10 cellular contexts compared by ENCODE assay signal in the genomic region with DNA sequence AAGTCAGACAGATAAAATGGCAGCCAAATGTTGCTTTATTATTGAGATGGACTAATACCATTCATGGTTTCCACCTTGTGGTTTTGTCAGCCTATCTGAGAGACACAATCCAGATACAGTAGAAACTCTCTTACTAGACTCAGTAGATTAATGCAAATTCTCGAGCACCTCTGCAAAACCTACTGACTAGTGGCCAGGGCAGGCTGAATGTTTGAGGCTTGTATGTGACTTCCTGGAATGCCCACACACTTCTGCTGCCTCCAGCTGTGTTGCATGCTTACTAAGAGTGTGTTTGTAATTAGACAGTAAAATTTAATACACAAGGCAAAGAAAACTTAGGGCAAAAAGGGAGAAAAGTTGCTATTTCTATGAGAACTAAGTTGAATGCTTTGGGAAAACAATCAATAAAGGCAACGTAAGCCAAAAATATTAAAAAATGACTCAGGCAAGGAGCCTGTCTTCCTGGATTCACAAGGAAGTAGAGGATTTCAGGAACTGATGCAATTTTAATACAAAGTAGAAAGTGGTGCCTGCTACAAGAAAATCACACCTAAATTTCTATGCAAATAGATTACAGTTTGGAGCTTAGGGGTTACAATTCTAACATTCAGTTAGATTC. TPM values are rescaled to one million over a fixed set of nuclear protein-coding genes. Genes with fewer than 3 reads are reported as not detected.
DNase-seq lines count a peak whose midpoint lies in the region; ATAC-seq, FAIRE-seq and TF ChIP-seq lines count a peak whose summit lies in the region.
"Had no signal": no experiment of that assay in that cellular context is flagged by ENCODE, and none has a peak within 500 bp of the region (broad histone marks: within the 10 kb centered on the region; RNA-seq: fewer than 3 reads in every experiment).

No MANE protein-coding gene starts in this region.

- H3K4me3 ChIP-seq in astrocyte (ENCODE audit: insufficient read depth, low read depth, low read length), result no peak overlapping the region
- no peak overlapping the region for H3K4me3 ChIP-seq in kidney (ENCODE audit: low read length in 2 of 2)

- FAIRE-seq in astrocyte (lab: Jason Lieb, UNC) (no peak), kidney (lab: Jason Lieb, UNC) (no peak)
- FAIRE-seq: G401.6 had no signal

- peak overlapping the region; percentile 21 for H3K4me3 Mint-ChIP-seq in Calu3 (ENCODE audit: low read depth, unreplicated experiment)
- H3K4me3 Mint-ChIP-seq in astrocyte (ENCODE audit: unreplicated experiment), result no peak overlapping the region

- H3K36me3 ChIP-seq in astrocyte (ENCODE audit: insufficient read depth, low read length) (no peaks in the 10 kb centered on the region), kidney (ENCODE audit: control insufficient read depth in 1 of 2, insufficient read depth in 2 of 2, low read length in 2 of 2) (no peaks in the 10 kb centered on the region)

- no peak overlapping the region for H2AFZ ChIP-seq in astrocyte (ENCODE audit: low read depth, low read length)

- H3K27me3 ChIP-seq in astrocyte (ENCODE audit: insufficient read depth, low read length), result no peaks in the 10 kb centered on the region

- intact Hi-C loops in Calu3 (cut with micrococcal nuclease; ENCODE audit: unreplicated experiment), result no loop called here
- intact Hi-C loops in kidney (cut with DNase I), result no loop called here

- H3K36me3 Mint-ChIP-seq in Calu3 (ENCODE audit: insufficient read depth, unreplicated experiment), result peaks cover 13% of the 10 kb centered on the region
- H3K36me3 Mint-ChIP-seq in astrocyte (ENCODE audit: low read depth, unreplicated experiment), result no peaks in the 10 kb centered on the region

- H3K79me2 ChIP-seq in astrocyte (ENCODE audit: insufficient read depth, low read length), result no peaks in the 10 kb centered on the region

- H3K4me2 ChIP-seq in astrocyte (ENCODE audit: low read length), result peak overlapping the region; percentile 11

- H3K4me1 Mint-ChIP-seq in Calu3 (ENCODE audit: low read depth, unreplicated experiment) (peaks cover 45% of the 10 kb centered on the region), astrocyte (ENCODE audit: low read depth, unreplicated experiment) (peaks cover 12% of the 10 kb centered on the region)

- CTCF ChIA-PET in Calu3 (lab: Charles Lee), result interaction anchor here (1.4 to 2.8 kb wide), 2 partner anchors 12 to 101 kb away, joined by 4 to 21 read pairs; no protein-coding TSS in a partner anchor

- ATAC-seq in GM19438 (IDR thresholded peaks at IDR 0.05; ENCODE audit: low read depth, unreplicated experiment) (peak; percentile 64), HG03135 (IDR thresholded peaks at IDR 0.05; ENCODE audit: unreplicated experiment) (peak; percentile 83)

- no peaks in the 10 kb centered on the region for H3K9me3 Mint-ChIP-seq in Calu3 (ENCODE audit: low read depth, unreplicated experiment)
- H3K9me3 Mint-ChIP-seq in astrocyte (ENCODE audit: unreplicated experiment), result peaks cover 2% of the 10 kb centered on the region

- H3K27ac ChIP-seq in astrocyte (ENCODE audit: low read depth, low read length) (no peak overlapping the region), kidney (ENCODE audit: low read depth in 2 of 2, low read length in 2 of 2) (no peak overlapping the region)

- TF ChIP-seq CTCF in Calu3 (IDR thresholded peaks at IDR 0.05; ENCODE audit: unreplicated experiment) (no peak), astrocyte (IDR thresholded peaks at IDR 0.05; ENCODE audit: insufficient read depth, low read depth, low read length) (no peak), kidney (IDR thresholded peaks at IDR 0.05; ENCODE audit: borderline replicate concordance, extremely low read depth, insufficient read depth) (no peak)

- DNase-seq in Calu3 (peak; percentile 22), astrocyte (ENCODE audit: low read depth) (peak; percentile 64), COLO829 (ENCODE audit: low spot score) (no peak), NCI-H2107 treated with DMSO at 0.1 percent for 48 hours (lab: John Stamatoyannopoulos, UW; ENCODE audit: unreplicated experiment) (no peak), kidney (no peak), cerebellar cortex (ENCODE audit: low spot score) (no peak)
- DNase-seq: central memory CD4-positive, alpha-beta T cell had no signal

- H3K27me3 Mint-ChIP-seq in Calu3 (ENCODE audit: unreplicated experiment) (no peaks in the 10 kb centered on the region), astrocyte (ENCODE audit: low read depth, unreplicated experiment) (no peaks in the 10 kb centered on the region)

- H3K4me1 ChIP-seq in astrocyte (ENCODE audit: insufficient read depth, low read length) (no peaks in the 10 kb centered on the region), kidney (ENCODE audit: control insufficient read depth in 1 of 2, insufficient read depth in 1 of 2, low read depth in 1 of 2, low read length in 2 of 2) (no peaks in the 10 kb centered on the region)

- no peak overlapping the region for H3K9ac ChIP-seq in astrocyte (ENCODE audit: low read length)
- no peak overlapping the region for H3K9ac ChIP-seq in kidney (ENCODE audit: low read length in 2 of 2)

- no peaks in the 10 kb centered on the region for H3K9me3 ChIP-seq in astrocyte (ENCODE audit: insufficient read depth, low read depth, low read length)
- no peaks in the 10 kb centered on the region for H3K9me3 ChIP-seq in kidney (ENCODE audit: control insufficient read depth in 1 of 2, low read length in 2 of 2)

- no TSS peak for BruUV-seq in Calu3 (replicated peaks; lab: Mats Ljungman, UMichigan)

- no peaks in the 10 kb centered on the region for H4K20me1 ChIP-seq in astrocyte (ENCODE audit: insufficient read depth, low read length)

- peak overlapping the region; percentile 95 for H3K27ac Mint-ChIP-seq in Calu3 (ENCODE audit: unreplicated experiment)
- peak overlapping the region; percentile 87 for H3K27ac Mint-ChIP-seq in astrocyte (ENCODE audit: unreplicated experiment)

RNA-seq across cellular contexts. Expression of gene CCNG1, which starts 30.3 kb away (rescaled TPM):
- 105 and 109 TPM in 2 replicates for total RNA-seq in Calu3 (2022)
- 185 and 214 TPM in 2 replicates for total RNA-seq in astrocyte
- 132 TPM for total RNA-seq in kidney
- 127 TPM for polyA plus RNA-seq in kidney (ENCODE audit: insufficient read depth, low read depth, low replicate concordance)

RNA-seq across cellular contexts. Expression of gene NUDCD2, which starts 52.8 kb away (rescaled TPM):
- total RNA-seq in Calu3 (2022) (36.5 and 44.9 TPM in 2 replicates), astrocyte (15.7 and 15.9 TPM in 2 replicates), kidney (24.3 TPM)
- polyA plus RNA-seq in kidney (ENCODE audit: insufficient read depth, low read depth, low replicate concordance), result 23.1 TPM

RNA-seq across cellular contexts. Expression of gene HMMR, which starts 53.3 kb away (rescaled TPM):
- total RNA-seq in Calu3 (2022) (52.7 and 54.3 TPM in 2 replicates), astrocyte (3.2 and 4.0 TPM in 2 replicates), kidney (0.91 TPM)
- 0.58 TPM for polyA plus RNA-seq in kidney (ENCODE audit: insufficient read depth, low read depth, low replicate concordance)

Comparison
In these comparisons a context has a peak if more than half of its experiments do, and no peak if none do; other contexts are left out.
1. DNase-seq: peak in Calu3 (single experiment) and astrocyte (single experiment); none in COLO829 (single experiment), NCI-H2107 treated with DMSO at 0.1 percent for 48 hours (single experiment), kidney (single experiment) and cerebellar cortex (single experiment).
2. RNA of gene HMMR, which starts 53.3 kb away (total RNA-seq): 52.7 to 54.3 TPM in Calu3; 3.2 to 4.0 TPM in astrocyte and 0.91 TPM in kidney (single experiment); every median in the first group is over 10 times any median in the second.